In the genomic region with DNA sequence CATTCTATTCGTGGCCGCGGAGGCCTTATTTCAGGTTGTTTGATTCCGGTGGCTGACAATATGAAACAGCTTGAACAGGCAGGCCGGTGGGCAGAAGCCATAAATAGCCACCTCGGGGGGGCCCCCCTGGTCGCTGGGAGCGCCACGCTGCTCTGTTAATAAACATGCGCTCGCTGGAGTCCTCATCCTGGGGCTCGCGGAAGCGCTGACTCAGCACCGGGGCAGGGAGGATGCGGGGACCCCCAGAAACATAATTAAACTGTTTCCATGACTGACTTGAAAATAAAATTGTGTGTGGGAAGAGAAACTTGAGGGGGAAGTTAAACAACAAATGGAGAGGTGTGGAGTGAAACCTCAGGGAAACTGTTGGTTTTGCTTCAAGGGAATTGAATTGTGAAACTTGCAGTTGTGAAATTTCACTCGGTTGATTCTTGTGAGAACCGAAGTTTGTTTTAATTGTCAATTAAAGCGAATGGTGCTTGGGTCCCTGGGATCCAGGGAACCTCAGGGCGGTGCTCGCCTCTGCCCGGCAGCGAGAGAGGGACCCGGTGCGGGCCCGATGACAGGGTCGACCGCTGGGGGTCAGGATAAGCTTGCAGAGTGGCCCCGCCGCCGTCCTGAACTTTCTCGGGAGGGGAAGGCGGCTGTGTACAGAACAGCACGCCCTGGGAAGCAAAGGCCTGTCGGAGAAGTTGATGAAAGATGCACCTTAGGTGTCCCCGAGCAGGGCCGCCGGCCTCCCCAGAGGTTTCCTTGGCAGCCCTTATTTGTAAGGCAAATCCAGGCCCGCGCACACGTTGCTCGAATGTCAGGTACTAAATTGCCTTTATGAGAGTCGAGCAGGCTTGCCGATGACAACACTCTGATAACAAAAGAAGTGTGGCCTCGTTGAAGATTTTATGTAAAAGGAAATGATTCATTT, we compare ENCODE assay signal across 8 cellular contexts.
DNase-seq lines count a peak whose midpoint lies in the region; ATAC-seq and TF ChIP-seq lines count a peak whose summit lies in the region.

No MANE protein-coding gene starts in this region.

- TF ChIP-seq POLR2A in thyroid gland (IDR thresholded peaks at IDR 0.05), result no peak

- H3K27ac ChIP-seq in neural cell (ENCODE audit: low read length) (peak overlapping the region; percentile 42), thyroid gland (peak overlapping the region in 2 of 3 donors; percentile 25 to 45)

- no peaks in the 10 kb centered on the region for H3K36me3 ChIP-seq in neural cell (ENCODE audit: insufficient read depth, low read length)
- H3K36me3 ChIP-seq in thyroid gland, result no peaks in the 10 kb centered on the region

- peak overlapping the region; percentile 36 for H3K4me3 ChIP-seq in fibroblast of pulmonary artery (replicated peaks; ENCODE audit: low read depth, low read length)
- H3K4me3 ChIP-seq in neural cell (ENCODE audit: low read length), result peak overlapping the region; percentile 51
- no peak overlapping the region for H3K4me3 ChIP-seq in thyroid gland (replicated peaks in 1 of 3)

- DNase-seq in DMS153 treated with DMSO at 0.1 percent for 48 hours (lab: John Stamatoyannopoulos, UW; ENCODE audit: unreplicated experiment) (peak; percentile 89), HT1080 (ENCODE audit: low read depth) (peak; percentile 59), fibroblast of pulmonary artery (ENCODE audit: low read depth) (peak; percentile 64), thyroid gland (peak; percentile 54 to 56), NCI-H2171 (lab: John Stamatoyannopoulos, UW) (no peak)
- DNase-seq in activated CD8-positive, alpha-beta memory T cell treated with anti-CD3 and anti-CD28 coated beads for 24 hours, result peak; percentile 81

- no peaks in the 10 kb centered on the region for H4K20me1 ChIP-seq in neural cell (ENCODE audit: insufficient read depth)

- H3K4me2 ChIP-seq in neural cell (ENCODE audit: low read length), result peak overlapping the region; percentile 10

- intact Hi-C loops in thyroid gland (cut with DNase I), result no loop called here

- WGBS in thyroid gland, 2 donors, result 26 to 29% methylated on average over 38 to 45 of the region's 45 CpGs

- peak; percentile 45 for TF ChIP-seq CTCF in fibroblast of pulmonary artery (IDR thresholded peaks at IDR 0.05; ENCODE audit: low read length, missing control alignments)
- peak; percentile 63 for TF ChIP-seq CTCF in neural cell (IDR thresholded peaks at IDR 0.05; ENCODE audit: poor library complexity, severe bottlenecking)
- peak in 3 of 6 experiments; percentile 19 to 52 (median 30) for TF ChIP-seq CTCF in thyroid gland (IDR thresholded peaks at IDR 0.05)

- no peaks in the 10 kb centered on the region for H3K9me2 ChIP-seq in neural cell (ENCODE audit: insufficient read depth, low read length)

- peak overlapping the region; percentile 30 for H3K9ac ChIP-seq in neural cell (ENCODE audit: low read length)

- no peaks in the 10 kb centered on the region for H3K27me3 ChIP-seq in neural cell (ENCODE audit: insufficient read depth, low read depth, low read length)
- H3K27me3 ChIP-seq in thyroid gland, result no peaks in the 10 kb centered on the region

- H2AFZ ChIP-seq in neural cell (ENCODE audit: low read depth, low read length), result peak overlapping the region; percentile 25

- H3K79me2 ChIP-seq in neural cell (replicated peaks; ENCODE audit: insufficient read depth, low read length), result no peaks in the 10 kb centered on the region

- H3K9me3 ChIP-seq in neural cell (ENCODE audit: low read length) (no peaks in the 10 kb centered on the region), thyroid gland (no peaks in the 10 kb centered on the region)

- peaks cover 6 to 13% of the 10 kb centered on the region in 2 donors for H3K4me1 ChIP-seq in thyroid gland

- ATAC-seq in GM21390 (IDR thresholded peaks at IDR 0.05; ENCODE audit: unreplicated experiment), result peak; percentile 70

- peak; percentile 68 for TF ChIP-seq RAD21 in neural cell (conservative IDR thresholded peaks at IDR 0.05)

- H3F3A ChIP-seq in neural cell (ENCODE audit: insufficient read depth, low read length, poor library complexity, severe bottlenecking), result no peaks in the 10 kb centered on the region

- TF ChIP-seq EP300 in neural cell (conservative IDR thresholded peaks at IDR 0.05; ENCODE audit: poor library complexity, severe bottlenecking), result no peak

TF ChIP-seq in neural cell, 6 proteins besides CTCF, POLR2A, EP300 and RAD21:
- TF ChIP-seq, protein P1, sequence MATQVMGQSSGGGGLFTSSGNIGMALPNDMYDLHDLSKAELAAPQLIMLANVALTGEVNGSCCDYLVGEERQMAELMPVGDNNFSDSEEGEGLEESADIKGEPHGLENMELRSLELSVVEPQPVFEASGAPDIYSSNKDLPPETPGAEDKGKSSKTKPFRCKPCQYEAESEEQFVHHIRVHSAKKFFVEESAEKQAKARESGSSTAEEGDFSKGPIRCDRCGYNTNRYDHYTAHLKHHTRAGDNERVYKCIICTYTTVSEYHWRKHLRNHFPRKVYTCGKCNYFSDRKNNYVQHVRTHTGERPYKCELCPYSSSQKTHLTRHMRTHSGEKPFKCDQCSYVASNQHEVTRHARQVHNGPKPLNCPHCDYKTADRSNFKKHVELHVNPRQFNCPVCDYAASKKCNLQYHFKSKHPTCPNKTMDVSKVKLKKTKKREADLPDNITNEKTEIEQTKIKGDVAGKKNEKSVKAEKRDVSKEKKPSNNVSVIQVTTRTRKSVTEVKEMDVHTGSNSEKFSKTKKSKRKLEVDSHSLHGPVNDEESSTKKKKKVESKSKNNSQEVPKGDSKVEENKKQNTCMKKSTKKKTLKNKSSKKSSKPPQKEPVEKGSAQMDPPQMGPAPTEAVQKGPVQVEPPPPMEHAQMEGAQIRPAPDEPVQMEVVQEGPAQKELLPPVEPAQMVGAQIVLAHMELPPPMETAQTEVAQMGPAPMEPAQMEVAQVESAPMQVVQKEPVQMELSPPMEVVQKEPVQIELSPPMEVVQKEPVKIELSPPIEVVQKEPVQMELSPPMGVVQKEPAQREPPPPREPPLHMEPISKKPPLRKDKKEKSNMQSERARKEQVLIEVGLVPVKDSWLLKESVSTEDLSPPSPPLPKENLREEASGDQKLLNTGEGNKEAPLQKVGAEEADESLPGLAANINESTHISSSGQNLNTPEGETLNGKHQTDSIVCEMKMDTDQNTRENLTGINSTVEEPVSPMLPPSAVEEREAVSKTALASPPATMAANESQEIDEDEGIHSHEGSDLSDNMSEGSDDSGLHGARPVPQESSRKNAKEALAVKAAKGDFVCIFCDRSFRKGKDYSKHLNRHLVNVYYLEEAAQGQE (IDR thresholded peaks at IDR 0.05; ENCODE audit: borderline replicate concordance), result no peak
- TF ChIP-seq TAF1 (IDR thresholded peaks at IDR 0.05; ENCODE audit: low read depth) (no peak), POLR2AphosphoS5 (IDR thresholded peaks at IDR 0.05) (no peak), MXI1 (conservative IDR thresholded peaks at IDR 0.05; ENCODE audit: poor library complexity, severe bottlenecking) (no peak), EZH2 (IDR thresholded peaks at IDR 0.05; ENCODE audit: borderline replicate concordance, insufficient read depth, low read length, poor library complexity, severe bottlenecking) (no peak), SMC3 (conservative IDR thresholded peaks at IDR 0.05; ENCODE audit: poor library complexity) (peak; percentile 56)
TF ChIP-seq in neural cell: peak in this region for 1.

Comparison
In these comparisons a context has a peak if more than half of its experiments do, and no peak if none do; other contexts are left out.
1. H3K4me3 ChIP-seq: peak in fibroblast of pulmonary artery (single experiment) and neural cell (single experiment); none in thyroid gland (0 of 3).